Comparison of ENCODE assay signal across 1 cellular context in genomic region chr15:84588053-84588874, GRCh38.
TF ChIP-seq lines count a peak whose summit lies in the region.

No MANE protein-coding gene starts in this region.

TF ChIP-seq in HepG2, 621 proteins besides CTCF, POLR2A, EP300 and RAD21 (continued from another document and continues in another):
- no peak for TF ChIP-seq MNT (IDR thresholded peaks at IDR 0.05)
- no peak for TF ChIP-seq YEATS4 (CRISPR knock-in tag; IDR thresholded peaks at IDR 0.05; ENCODE audit: borderline replicate concordance)
- no peak for TF ChIP-seq SNAPC5 (CRISPR knock-in tag; IDR thresholded peaks at IDR 0.05; ENCODE audit: borderline replicate concordance)
- no peak for TF ChIP-seq TEF (CRISPR knock-in tag; IDR thresholded peaks at IDR 0.05)
- no peak for TF ChIP-seq CBX5 (CRISPR knock-in tag; IDR thresholded peaks at IDR 0.05; ENCODE audit: borderline replicate concordance)
- TF ChIP-seq KDM3A (CRISPR knock-in tag; IDR thresholded peaks at IDR 0.05; ENCODE audit: low read depth): 0 out of 2 replicates have a peak, but pooled peaks have one; percentile 46
- TF ChIP-seq ZNF761 (CRISPR knock-in tag; conservative IDR thresholded peaks at IDR 0.05): no peak
- 0 out of 2 replicates have a peak, but pooled peaks have one; percentile 33 for TF ChIP-seq DMAP1 (CRISPR knock-in tag; IDR thresholded peaks at IDR 0.05)
- no peak for TF ChIP-seq MTA1 (CRISPR knock-in tag; IDR thresholded peaks at IDR 0.05; ENCODE audit: borderline replicate concordance)
- TF ChIP-seq RBAK (CRISPR knock-in tag; IDR thresholded peaks at IDR 0.05): no peak
- no peak for TF ChIP-seq ATRX (CRISPR knock-in tag; IDR thresholded peaks at IDR 0.05; ENCODE audit: borderline replicate concordance)
- peak; percentile 71 for TF ChIP-seq SAP130 (CRISPR knock-in tag; IDR thresholded peaks at IDR 0.05; ENCODE audit: low read depth)
- no peak for TF ChIP-seq ZNF576 (CRISPR knock-in tag; IDR thresholded peaks at IDR 0.05)
- TF ChIP-seq ZNF17 (CRISPR knock-in tag; IDR thresholded peaks at IDR 0.05): no peak
- no peak for TF ChIP-seq CSRNP1 (CRISPR knock-in tag; IDR thresholded peaks at IDR 0.05)
- no peak for TF ChIP-seq SPEN (CRISPR knock-in tag; IDR thresholded peaks at IDR 0.05; ENCODE audit: low read depth)
- no peak for TF ChIP-seq ZFP36 (IDR thresholded peaks at IDR 0.05; ENCODE audit: borderline replicate concordance, low read depth, low read length, partially characterized antibody)
- TF ChIP-seq IRF1 (CRISPR knock-in tag; IDR thresholded peaks at IDR 0.05; ENCODE audit: low read depth): no peak
- no peak for TF ChIP-seq GTF3A (CRISPR knock-in tag; conservative IDR thresholded peaks at IDR 0.05)
- no peak; the same call in 1 of the 2 replicates for TF ChIP-seq KLF6 (CRISPR knock-in tag; IDR thresholded peaks at IDR 0.05)
- TF ChIP-seq GATAD2A (CRISPR knock-in tag; IDR thresholded peaks at IDR 0.05): 0 out of 2 replicates have a peak, but pooled peaks have one; percentile 21
- TF ChIP-seq ZNF646 (CRISPR knock-in tag; IDR thresholded peaks at IDR 0.05): no peak
- TF ChIP-seq ZNF780A (CRISPR knock-in tag; IDR thresholded peaks at IDR 0.05): no peak
- TF ChIP-seq ZNF580 (CRISPR knock-in tag; IDR thresholded peaks at IDR 0.05; ENCODE audit: borderline replicate concordance, low read depth): no peak
- no peak for TF ChIP-seq CSRNP2 (CRISPR knock-in tag; conservative IDR thresholded peaks at IDR 0.05; ENCODE audit: low read depth)
- no peak for TF ChIP-seq MTF2 (CRISPR knock-in tag; IDR thresholded peaks at IDR 0.05; ENCODE audit: borderline replicate concordance)
- TF ChIP-seq ZFP62 (CRISPR knock-in tag; IDR thresholded peaks at IDR 0.05): no peak
- no peak for TF ChIP-seq CENPX (CRISPR knock-in tag; IDR thresholded peaks at IDR 0.05)
- TF ChIP-seq ARID3A (IDR thresholded peaks at IDR 0.05; ENCODE audit: low read depth, low read length): no peak
- TF ChIP-seq HDAC1 (CRISPR knock-in tag; IDR thresholded peaks at IDR 0.05): no peak
- no peak for TF ChIP-seq TFE3 (CRISPR knock-in tag; IDR thresholded peaks at IDR 0.05)
- no peak for TF ChIP-seq ZSCAN5A (CRISPR knock-in tag; IDR thresholded peaks at IDR 0.05; ENCODE audit: borderline replicate concordance)
- TF ChIP-seq IRF2 (CRISPR knock-in tag; IDR thresholded peaks at IDR 0.05): no peak
- TF ChIP-seq ARNTL (CRISPR knock-in tag; IDR thresholded peaks at IDR 0.05): no peak
- no peak for TF ChIP-seq STAT5B (CRISPR knock-in tag; IDR thresholded peaks at IDR 0.05)
- TF ChIP-seq GATA4 (IDR thresholded peaks at IDR 0.05; ENCODE audit: borderline replicate concordance, low read depth): no peak
- TF ChIP-seq HIC2 (CRISPR knock-in tag; IDR thresholded peaks at IDR 0.05; ENCODE audit: low read depth): no peak
- peak; percentile 87 for TF ChIP-seq STAG1 (CRISPR knock-in tag; IDR thresholded peaks at IDR 0.05)
- no peak for TF ChIP-seq MAF1 (CRISPR knock-in tag; IDR thresholded peaks at IDR 0.05; ENCODE audit: borderline replicate concordance)
